ENCODE assay signal across 8 cellular contexts in the genomic region with DNA sequence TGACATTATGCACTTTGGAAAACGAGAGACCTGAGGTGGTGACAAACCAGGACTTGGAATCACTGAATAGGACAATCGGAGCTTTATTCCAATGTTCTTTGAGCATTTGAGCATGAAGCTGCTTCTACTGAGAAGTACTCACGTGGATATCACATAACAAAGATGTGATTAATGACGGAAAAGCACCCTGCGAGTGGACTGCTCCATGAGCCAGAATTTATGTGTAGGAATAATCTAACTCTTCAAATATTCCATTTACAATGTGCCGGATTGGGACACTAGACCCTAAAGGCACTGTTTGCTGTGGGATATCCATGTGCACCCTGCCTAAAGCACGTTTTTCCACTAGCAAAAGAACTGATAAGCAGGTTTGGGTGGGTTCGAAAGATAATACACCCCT. TPM values are rescaled to one million over a fixed set of nuclear protein-coding genes. Genes with fewer than 3 reads are reported as not detected.
DNase-seq lines count a peak whose midpoint lies in the region; FAIRE-seq and TF ChIP-seq lines count a peak whose summit lies in the region.

No MANE protein-coding gene starts in this region.

- TF ChIP-seq CTCF in liver (IDR thresholded peaks at IDR 0.05; ENCODE audit: low read depth, low read length, missing input control) (no peak), tibial artery (IDR thresholded peaks at IDR 0.05) (no peak), D721Med (IDR thresholded peaks at IDR 0.05; ENCODE audit: insufficient read depth, missing control alignments) (no peak)

- H3K9me3 ChIP-seq in liver (ENCODE audit: control insufficient read depth in 4 of 4, low read length in 3 of 4) (no peaks in the 10 kb centered on the region), tibial artery (no peaks in the 10 kb centered on the region)

- intact Hi-C loops in tibial artery (cut with DNase I; ENCODE audit: low total_unique reads), result loop anchor here (5.0 to 10.0 kb wide), 3 partner anchors 141 to 206 kb away; partner anchors contain the start of gene BORCS5

- WGBS in liver, result 70% methylated on average over 8 of the region's 8 CpGs

- H3K9me3 Mint-ChIP-seq in activated naive CD4-positive, alpha-beta T cell treated with anti-CD3 and anti-CD28 coated beads, Interleukin-2, amount 50 U/mL, for 24 hours, result no peaks in the 10 kb centered on the region

- H3K36me3 Mint-ChIP-seq in activated naive CD4-positive, alpha-beta T cell treated with anti-CD3 and anti-CD28 coated beads, Interleukin-2, amount 50 U/mL, for 24 hours, result peaks cover 4% of the 10 kb centered on the region

- H3K4me3 ChIP-seq in liver (ENCODE audit: low read depth in 1 of 3, low read length in 3 of 3) (no peak overlapping the region), tibial artery (peak overlapping the region in 1 of 2 donors; percentile 70)

- DNase-seq in activated naive CD4-positive, alpha-beta T cell (lab: John Stamatoyannopoulos, UW), result no peak
- DNase-seq in amniotic epithelial cell (ENCODE audit: low read depth) (peak; percentile 26), tibial artery (no peak), cortex of kidney (lab: John Stamatoyannopoulos, UW) (no peak), D721Med (ENCODE audit: insufficient read length, low spot score) (no peak)
- no peak for DNase-seq in NK-92 treated with Interleukin-12 subunit alpha and Interleukin-12 subunit beta, amount 100 ng/mL, for 24 hours (lab: John Stamatoyannopoulos, UW)

- no peaks in the 10 kb centered on the region for H3K36me3 ChIP-seq in liver (ENCODE audit: control insufficient read depth in 4 of 4, insufficient read depth in 3 of 4, low read depth in 1 of 4, low read length in 3 of 4)
- H3K36me3 ChIP-seq in tibial artery, result no peaks in the 10 kb centered on the region

- H3K4me1 ChIP-seq in liver (ENCODE audit: control insufficient read depth in 4 of 4, insufficient read depth in 4 of 4, low read length in 3 of 4) (peaks cover 0 to 10% (median 3%) of the 10 kb centered on the region in 4 donors), tibial artery (peaks cover 0 to 34% (median 19%) of the 10 kb centered on the region in 4 donors)

- H3K27me3 ChIP-seq in liver (ENCODE audit: control insufficient read depth in 4 of 4, insufficient read depth in 4 of 4, low read length in 3 of 4), result no peaks in the 10 kb centered on the region
- H3K27me3 ChIP-seq in tibial artery, result no peaks in the 10 kb centered on the region

- H3K27ac ChIP-seq in liver (ENCODE audit: low read depth in 1 of 2, low read length in 2 of 2) (peak overlapping the region; percentile 84 to 89), tibial artery (peak overlapping the region; percentile 98 to 100)

- no peaks in the 10 kb centered on the region for H3K27me3 Mint-ChIP-seq in activated naive CD4-positive, alpha-beta T cell treated with anti-CD3 and anti-CD28 coated beads, Interleukin-2, amount 50 U/mL, for 24 hours

- peak overlapping the region; percentile 90 for H3K4me3 Mint-ChIP-seq in activated naive CD4-positive, alpha-beta T cell treated with anti-CD3 and anti-CD28 coated beads, Interleukin-2, amount 50 U/mL, for 24 hours

- FAIRE-seq in D721Med (lab: Jason Lieb, UNC), result no peak

- peaks cover 36% of the 10 kb centered on the region for H3K4me1 Mint-ChIP-seq in activated naive CD4-positive, alpha-beta T cell treated with anti-CD3 and anti-CD28 coated beads, Interleukin-2, amount 50 U/mL, for 24 hours

- H3K27ac Mint-ChIP-seq in activated naive CD4-positive, alpha-beta T cell treated with anti-CD3 and anti-CD28 coated beads, Interleukin-2, amount 50 U/mL, for 24 hours, result peak overlapping the region; percentile 8

- H3K9ac ChIP-seq in liver (ENCODE audit: low read depth in 1 of 2, low read length in 2 of 2), result peak overlapping the region in 1 of 2 donors; percentile 86

- no peak for TF ChIP-seq RAD21 in liver (IDR thresholded peaks at IDR 0.05)

TF ChIP-seq in liver, 16 proteins besides CTCF, POLR2A, EP300 and RAD21:
- TF ChIP-seq HNF4G (IDR thresholded peaks at IDR 0.05), result no peak
- TF ChIP-seq YY1 (IDR thresholded peaks at IDR 0.05), result no peak
- no peak for TF ChIP-seq GABPA (IDR thresholded peaks at IDR 0.05 in 1 of 2, conservative IDR thresholded peaks at IDR 0.05 in 1 of 2)
- TF ChIP-seq FOXA1 (IDR thresholded peaks at IDR 0.05), result no peak
- TF ChIP-seq ZBTB33 (IDR thresholded peaks at IDR 0.05), result no peak
- TF ChIP-seq JUND (IDR thresholded peaks at IDR 0.05), result no peak
- no peak for TF ChIP-seq NR2F2 (IDR thresholded peaks at IDR 0.05)

RNA-seq across cellular contexts. Expression of gene DUSP16, which starts 0.9 kb away (rescaled TPM):
- 10 to 100 TPM in 1 of 2 donors, 1 to 10 TPM in 1; 9.9 to 56.4 TPM for total RNA-seq in liver
- 10 to 100 TPM in 1 of 2 donors, 1 to 10 TPM in 1; 7.8 to 28.2 TPM for polyA plus RNA-seq in liver

RNA-seq across cellular contexts. Expression of gene CREBL2, which starts 48.1 kb away (rescaled TPM):
- total RNA-seq in liver, result 10 to 100 TPM; 16.1 to 27.4 TPM
- polyA plus RNA-seq in liver, result 10 to 100 TPM; 14.6 to 21.8 TPM
